8 cellular contexts compared by ENCODE assay signal in the genomic region with DNA sequence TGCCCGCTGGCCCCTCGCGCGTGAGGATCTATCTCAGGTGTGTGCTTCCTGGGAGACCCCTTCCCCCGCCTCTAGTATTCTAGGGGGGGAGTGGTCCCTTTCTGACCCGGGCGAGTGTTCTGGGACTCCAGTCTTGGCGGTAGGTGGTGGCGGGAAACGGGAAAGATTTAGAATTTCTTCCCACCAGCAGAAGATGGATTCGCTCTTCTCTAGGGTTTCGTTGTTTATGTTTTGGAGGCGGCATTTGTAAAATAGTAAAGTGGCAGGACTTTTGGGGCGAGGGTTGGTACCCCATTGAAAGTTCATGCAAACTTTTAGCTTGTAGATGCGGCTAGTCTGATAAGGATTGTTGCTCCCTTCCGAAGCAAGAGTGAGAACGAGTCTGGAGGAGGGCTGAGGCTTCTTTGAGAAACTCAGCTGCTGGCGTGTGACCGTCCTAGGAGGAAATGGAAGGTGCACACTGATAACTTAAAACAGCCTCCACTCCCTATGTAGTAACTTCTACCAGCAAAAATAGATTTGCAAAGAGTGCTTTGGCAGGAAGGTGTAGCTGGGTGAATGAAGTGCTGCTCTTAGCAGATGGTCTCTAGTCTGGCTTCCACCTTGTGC. TPM values are rescaled to one million over a fixed set of nuclear protein-coding genes. Genes with fewer than 3 reads are reported as not detected.
DNase-seq lines count a peak whose midpoint lies in the region; ATAC-seq lines count a peak whose summit lies in the region.

No MANE protein-coding gene starts in this region.

- intact Hi-C loops in activated CD4-positive, alpha-beta T cell treated with anti-CD3 and anti-CD28 coated beads, Interleukin-2, amount 10 ng/mL, durations not matched to agents 24 days and 14 days (cut with micrococcal nuclease): loop anchor here (1.0 to 10.0 kb wide), 5 partner anchors 22 to 95 kb away; no protein-coding TSS in a partner anchor

- H3K27ac Mint-ChIP-seq in activated CD4-positive, alpha-beta T cell treated with anti-CD3 and anti-CD28 coated beads, Interleukin-2, amount 10 ng/mL, durations not matched to agents 24 days and 14 days: peak overlapping the region; percentile 98
- H3K27ac Mint-ChIP-seq in naive B cell: peak overlapping the region; percentile 90 to 97 (median 94)

- no peaks in the 10 kb centered on the region for H3K27me3 ChIP-seq in esophagus (ENCODE audit: control insufficient read depth in 1 of 2, insufficient read depth in 2 of 2, low read length in 2 of 2)

- peaks cover 21% of the 10 kb centered on the region for H3K36me3 Mint-ChIP-seq in activated CD4-positive, alpha-beta T cell treated with anti-CD3 and anti-CD28 coated beads, Interleukin-2, amount 10 ng/mL, durations not matched to agents 24 days and 14 days (ENCODE audit: low read depth)
- H3K36me3 Mint-ChIP-seq in naive B cell: peaks cover 0 to 9% of the 10 kb centered on the region in 2 donors

- peaks cover 0 to 2% of the 10 kb centered on the region in 2 donors for H3K4me1 ChIP-seq in esophagus (ENCODE audit: control insufficient read depth in 2 of 2, insufficient read depth in 2 of 2, low read length in 1 of 2)

- peaks cover 4% of the 10 kb centered on the region for H3K9me3 Mint-ChIP-seq in activated CD4-positive, alpha-beta T cell treated with anti-CD3 and anti-CD28 coated beads, Interleukin-2, amount 10 ng/mL, durations not matched to agents 24 days and 14 days
- H3K9me3 Mint-ChIP-seq in naive B cell: no peaks in the 10 kb centered on the region

- H3K9me3 ChIP-seq in esophagus (ENCODE audit: control insufficient read depth in 2 of 2, insufficient read depth in 1 of 2, low read depth in 1 of 2, low read length in 1 of 2): no peaks in the 10 kb centered on the region

- peaks cover 32% of the 10 kb centered on the region for H3K4me1 Mint-ChIP-seq in activated CD4-positive, alpha-beta T cell treated with anti-CD3 and anti-CD28 coated beads, Interleukin-2, amount 10 ng/mL, durations not matched to agents 24 days and 14 days
- peaks cover 22 to 27% (median 24%) of the 10 kb centered on the region in 3 donors for H3K4me1 Mint-ChIP-seq in naive B cell

- H3K4me3 Mint-ChIP-seq in activated CD4-positive, alpha-beta T cell treated with anti-CD3 and anti-CD28 coated beads, Interleukin-2, amount 10 ng/mL, durations not matched to agents 24 days and 14 days: peak overlapping the region; percentile 93
- peak overlapping the region; percentile 89 to 98 (median 96) for H3K4me3 Mint-ChIP-seq in naive B cell

- DNase-seq in HT1080 (ENCODE audit: low read depth) (peak; percentile 17), naive B cell (peak; percentile 9), NCI-H146 treated with DMSO at 0.1 percent for 48 hours (lab: John Stamatoyannopoulos, UW; ENCODE audit: unreplicated experiment) (no peak), NCI-H1436 treated with DMSO at 0.1 percent for 48 hours (lab: John Stamatoyannopoulos, UW) (no peak)
- DNase-seq in activated CD4-positive, alpha-beta T cell treated with anti-CD3 and anti-CD28 coated beads, Interleukin-2, amount 10 ng/mL, durations not matched to agents 24 days and 14 days: peak; percentile 79

- no peaks in the 10 kb centered on the region for H3K27me3 Mint-ChIP-seq in activated CD4-positive, alpha-beta T cell treated with anti-CD3 and anti-CD28 coated beads, Interleukin-2, amount 10 ng/mL, durations not matched to agents 24 days and 14 days
- no peaks in the 10 kb centered on the region for H3K27me3 Mint-ChIP-seq in naive B cell

- ATAC-seq in GM21515 (IDR thresholded peaks at IDR 0.05; ENCODE audit: unreplicated experiment) (peak; percentile 59), naive B cell (ENCODE audit: low read depth in 2 of 2) (peak; percentile 2 to 13)

- peak overlapping the region; percentile 80 for H3K4me3 ChIP-seq in GM08714 (ENCODE audit: low read length)
- H3K4me3 ChIP-seq in esophagus (ENCODE audit: low read depth in 1 of 2, low read length in 2 of 2): peak overlapping the region; percentile 55 to 68

- peak overlapping the region; percentile 95 to 96 for H3K27ac ChIP-seq in esophagus (ENCODE audit: low read depth in 2 of 2, low read length in 1 of 2)

- WGBS in esophagus, 2 donors: 0% methylated on average over 19 of the region's 19 CpGs

- no peaks in the 10 kb centered on the region for H3K36me3 ChIP-seq in esophagus (ENCODE audit: control insufficient read depth in 2 of 2, insufficient read depth in 2 of 2, low read length in 1 of 2)

RNA-seq across cellular contexts. Expression of a gene that starts 0.4 kb away (rescaled TPM):
- 52.4 and 57.2 TPM in 2 replicates for total RNA-seq in HT1080 (2014; rRNA removed; shearing (Covaris generic))
- 18.5 and 28.6 TPM in 2 replicates for polyA plus RNA-seq in HT1080 (2015; cell fraction: cytosol; rRNA removed)
- 44.3 and 48.2 TPM in 2 replicates for polyA plus RNA-seq in HT1080 (2015; cell fraction: nucleus; rRNA removed)
- 18.0 and 19.7 TPM in 2 replicates for total RNA-seq in activated CD4-positive, alpha-beta T cell treated with anti-CD3 and anti-CD28 coated beads, Interleukin-2, amount 10 ng/mL, durations not matched to agents 24 days and 14 days
- polyA plus RNA-seq in esophagus: 10 to 100 TPM; 16.4 to 22.2 TPM
- 10 to 100 TPM in 1 of 6 donors, 1 to 10 TPM in 5; 5.8 to 11.4 (median 7.5) TPM for polyA plus RNA-seq in naive B cell (ENCODE audit: low read depth in 6 of 6)

Comparison
In these comparisons a context has a peak if more than half of its experiments do, and no peak if none do; other contexts are left out.
1. DNase-seq: peak in HT1080 (single experiment), activated CD4-positive, alpha-beta T cell treated with anti-CD3 and anti-CD28 coated beads, Interleukin-2, amount 10 ng/mL, durations not matched to agents 24 days and 14 days (single experiment) and naive B cell (single experiment); none in NCI-H146 treated with DMSO at 0.1 percent for 48 hours (single experiment) and NCI-H1436 treated with DMSO at 0.1 percent for 48 hours (single experiment).